9 cellular contexts compared by ENCODE assay signal in the genomic region with DNA sequence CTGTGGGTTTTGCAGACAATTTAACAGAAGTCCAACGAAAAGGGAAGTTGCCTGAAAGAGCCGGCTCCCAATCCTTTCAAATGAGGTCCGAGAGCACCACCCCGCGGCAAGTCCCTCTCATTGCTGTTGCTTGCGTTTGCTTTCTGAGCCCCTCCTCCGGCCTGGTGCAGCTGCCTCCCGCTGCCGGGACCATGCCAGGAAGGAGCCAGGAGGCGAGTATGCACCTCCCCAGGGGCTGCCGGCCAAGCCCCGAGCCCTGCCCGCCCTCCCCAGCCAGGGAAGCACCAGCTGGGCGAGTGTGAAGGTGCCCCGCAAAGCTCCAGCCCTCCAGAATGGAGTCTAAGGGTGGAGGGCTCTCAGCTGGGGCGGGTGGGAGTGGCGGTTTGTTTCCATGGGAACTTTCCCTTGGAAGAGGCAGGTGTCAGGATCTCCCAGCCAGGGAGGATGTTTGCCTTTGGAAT. TPM values are rescaled to one million over a fixed set of nuclear protein-coding genes. Genes with fewer than 3 reads are reported as not detected.
DNase-seq lines count a peak whose midpoint lies in the region; ATAC-seq and TF ChIP-seq lines count a peak whose summit lies in the region.
"Had no signal": no experiment of that assay in that cellular context is flagged by ENCODE, and none has a peak within 500 bp of the region (broad histone marks: within the 10 kb centered on the region; RNA-seq: fewer than 3 reads in every experiment).

No MANE protein-coding gene starts in this region.

- H3K27me3 ChIP-seq in MM.1S (replicated peaks; ENCODE audit: insufficient read depth, low read length) = peaks cover 82% of the 10 kb centered on the region
- H3K27me3 ChIP-seq in left ventricle myocardium inferior (ENCODE audit: low read depth) = peaks cover 66% of the 10 kb centered on the region

- peak; percentile 77 for ATAC-seq in GM21717 (IDR thresholded peaks at IDR 0.05; ENCODE audit: unreplicated experiment)
- peak; percentile 57 to 80 for ATAC-seq in activated naive CD4-positive, alpha-beta T cell treated with anti-CD3 and anti-CD28 coated beads, Interleukin-2, amount 50 U/mL, for 72 hours
- no peak for ATAC-seq in GM21723 (IDR thresholded peaks at IDR 0.05; ENCODE audit: unreplicated experiment)

- H3K27ac Mint-ChIP-seq in activated naive CD4-positive, alpha-beta T cell treated with anti-CD3 and anti-CD28 coated beads, Interleukin-2, amount 50 U/mL, for 72 hours = no peak overlapping the region
- H3K27ac Mint-ChIP-seq: activated naive CD8-positive, alpha-beta T cell had no signal

- H3K9ac ChIP-seq in MM.1S (ENCODE audit: low read length) = no peak overlapping the region

- H3K4me3 ChIP-seq in MM.1S (ENCODE audit: low read length) (no peak overlapping the region), left ventricle myocardium inferior (no peak overlapping the region)

- no peak overlapping the region for H2AFZ ChIP-seq in MM.1S (ENCODE audit: low read length)

- H3K4me1 ChIP-seq in MM.1S (ENCODE audit: low read length) (no peaks in the 10 kb centered on the region), left ventricle myocardium inferior (peaks cover 7% of the 10 kb centered on the region)

- no peaks in the 10 kb centered on the region for H3K36me3 ChIP-seq in MM.1S (replicated peaks; ENCODE audit: insufficient read depth, low read length)
- H3K36me3 ChIP-seq in left ventricle myocardium inferior = no peaks in the 10 kb centered on the region

- H3K27ac ChIP-seq in MM.1S (ENCODE audit: low read length) = no peak overlapping the region
- H3K27ac ChIP-seq in left ventricle myocardium inferior (replicated peaks) = no peak overlapping the region

- TF ChIP-seq CTCF in MM.1S (IDR thresholded peaks at IDR 0.05; ENCODE audit: low read length) = peak; percentile 54
- TF ChIP-seq CTCF in left ventricle myocardium inferior (IDR thresholded peaks at IDR 0.05; ENCODE audit: borderline replicate concordance) = peak; percentile 76

- H3K9me3 Mint-ChIP-seq in activated naive CD4-positive, alpha-beta T cell treated with anti-CD3 and anti-CD28 coated beads, Interleukin-2, amount 50 U/mL, for 72 hours = no peaks in the 10 kb centered on the region

- no peaks in the 10 kb centered on the region for H4K20me1 ChIP-seq in MM.1S (ENCODE audit: insufficient read depth, low read length)

- intact Hi-C loops in left ventricle myocardium inferior (cut with micrococcal nuclease) = no loop called here

- peak overlapping the region; percentile 44; the same call in 1 of the 2 replicates for H3K4me2 ChIP-seq in MM.1S (ENCODE audit: low read depth, low read length)

- H3K9me2 ChIP-seq in MM.1S (replicated peaks; ENCODE audit: insufficient read depth, low read length) = no peaks in the 10 kb centered on the region

- H3K79me2 ChIP-seq in MM.1S (ENCODE audit: low read length) = no peaks in the 10 kb centered on the region

- DNase-seq in DMS153 treated with DMSO at 0.1 percent for 48 hours (lab: John Stamatoyannopoulos, UW; ENCODE audit: unreplicated experiment) (peak; percentile 94), MM.1S (peak; percentile 53), RPMI8226 (peak; percentile 62), left ventricle myocardium inferior (peak; percentile 66), renal cortical epithelial cell (ENCODE audit: low read depth) (peak; percentile 54)
- peak in 1 of 2 donors; percentile 77 for DNase-seq in activated naive CD4-positive, alpha-beta T cell treated with anti-CD3 and anti-CD28 coated beads, Interleukin-2, amount 50 U/mL, for 72 hours (ENCODE audit: low spot score in 2 of 2)

- H3K36me3 Mint-ChIP-seq in activated naive CD4-positive, alpha-beta T cell treated with anti-CD3 and anti-CD28 coated beads, Interleukin-2, amount 50 U/mL, for 72 hours = no peaks in the 10 kb centered on the region
- H3K36me3 Mint-ChIP-seq: activated naive CD8-positive, alpha-beta T cell had no signal

- H3F3A ChIP-seq in MM.1S (ENCODE audit: insufficient read depth, low read length) = no peaks in the 10 kb centered on the region

- H3K9me3 ChIP-seq in MM.1S (replicated peaks; ENCODE audit: insufficient read depth, low read length) (no peaks in the 10 kb centered on the region), left ventricle myocardium inferior (replicated peaks) (no peaks in the 10 kb centered on the region)

RNA-seq across cellular contexts. Expression of gene PPP2R2D, which starts 25.8 kb away (rescaled TPM):
- total RNA-seq in activated naive CD4-positive, alpha-beta T cell treated with anti-CD3 and anti-CD28 coated beads, Interleukin-2, amount 50 U/mL, for 72 hours = 10 to 100 TPM; 36.2 to 41.6 TPM
- total RNA-seq in left ventricle myocardium inferior (38.2 TPM), renal cortical epithelial cell (36.8 and 54.6 TPM in 2 replicates)
